11 cellular contexts compared by ENCODE assay signal in the genomic region with DNA sequence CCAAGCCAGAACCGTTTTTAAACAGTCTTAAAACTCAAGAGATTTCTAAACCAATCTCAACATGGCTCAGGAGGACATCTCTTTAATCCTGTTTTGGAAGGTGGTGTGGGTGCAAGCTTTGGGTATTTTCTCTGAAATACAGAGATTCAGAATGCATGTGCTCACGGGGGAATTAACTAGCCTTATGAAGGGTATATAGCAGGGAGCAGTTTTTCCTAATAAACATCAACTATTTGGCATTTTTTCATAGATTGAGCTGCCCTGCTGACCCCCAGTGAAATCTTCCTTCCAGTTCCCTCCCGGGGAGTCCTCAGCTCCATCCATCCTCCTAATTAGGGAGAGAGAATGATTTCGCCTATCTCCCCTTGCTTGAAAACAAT.
DNase-seq lines count a peak whose midpoint lies in the region; ATAC-seq and TF ChIP-seq lines count a peak whose summit lies in the region.
"Had no signal": no experiment of that assay in that cellular context is flagged by ENCODE, and none has a peak within 500 bp of the region (broad histone marks: within the 10 kb centered on the region; RNA-seq: fewer than 3 reads in every experiment).

No MANE protein-coding gene starts in this region.

- no TSS peak for BruUV-seq in Panc1 (replicated peaks; lab: Mats Ljungman, UMichigan)

- peak overlapping the region in 1 of 7 donors; percentile 57 for H3K27ac Mint-ChIP-seq in CD4-positive, alpha-beta memory T cell

- TF ChIP-seq CTCF in C4-2B (conservative IDR thresholded peaks at IDR 0.05) (no peak), Panc1 (IDR thresholded peaks at IDR 0.05) (no peak), fibroblast of villous mesenchyme (IDR thresholded peaks at IDR 0.05; ENCODE audit: insufficient read depth, low read depth, low read length) (no peak), psoas muscle (IDR thresholded peaks at IDR 0.05) (no peak)

- no peaks in the 10 kb centered on the region for H3K36me3 ChIP-seq in Panc1 (ENCODE audit: control insufficient read depth, insufficient read depth, low read length)
- H3K36me3 ChIP-seq in psoas muscle (ENCODE audit: insufficient read depth in 1 of 2, low read depth in 1 of 2) = no peaks in the 10 kb centered on the region
- H3K36me3 ChIP-seq in CD4-positive, alpha-beta memory T cell (ENCODE audit: insufficient read depth, low read length) = no peaks in the 10 kb centered on the region
- H3K36me3 ChIP-seq: ovary, Peyer's patch had no signal

- CTCF ChIA-PET in Panc1 (lab: Charles Lee) = interaction anchor here (0.9 kb wide), 1 partner anchor 49 kb away, joined by 4 read pairs; no protein-coding TSS in a partner anchor
- CTCF ChIA-PET in CD4-positive, alpha-beta memory T cell (lab: Charles Lee; ENCODE audit: partially characterized antibody) = no interaction called here

- H3K27ac ChIP-seq in C4-2B (peak overlapping the region; percentile 5; the same call in 1 of the 2 replicates), Panc1 (ENCODE audit: low read length) (peak overlapping the region; percentile 68), psoas muscle (peak overlapping the region; percentile 16)
- no peak overlapping the region for H3K27ac ChIP-seq in CD4-positive, alpha-beta memory T cell (ENCODE audit: low read depth, low read length)

- no peak overlapping the region for H3K4me3 ChIP-seq in Panc1 (ENCODE audit: low read depth in 2 of 2, low read length in 2 of 2)
- H3K4me3 ChIP-seq in fibroblast of villous mesenchyme (ENCODE audit: low read depth, low read length) = peak overlapping the region; percentile 21
- peak overlapping the region; percentile 16 for H3K4me3 ChIP-seq in psoas muscle
- no peak overlapping the region for H3K4me3 ChIP-seq in CD4-positive, alpha-beta memory T cell (ENCODE audit: low read length in 2 of 2)
- H3K4me3 ChIP-seq: Peyer's patch had no signal

- H3K27me3 ChIP-seq in Panc1 (ENCODE audit: control insufficient read depth, insufficient read depth, low read length) (no peaks in the 10 kb centered on the region), psoas muscle (ENCODE audit: insufficient read depth in 3 of 3, low read length in 2 of 3) (no peaks in the 10 kb centered on the region)
- H3K27me3 ChIP-seq in CD4-positive, alpha-beta memory T cell (ENCODE audit: insufficient read depth, low read length) = no peaks in the 10 kb centered on the region
- H3K27me3 ChIP-seq: ovary, Peyer's patch had no signal

- H3K36me3 Mint-ChIP-seq in CD4-positive, alpha-beta memory T cell = peaks cover 0 to 1% of the 10 kb centered on the region in 2 donors

- no peaks in the 10 kb centered on the region for H3K27me3 Mint-ChIP-seq in CD4-positive, alpha-beta memory T cell

- POLR2A ChIA-PET in Panc1 (lab: Charles Lee) = no interaction called here
- POLR2A ChIA-PET in CD4-positive, alpha-beta memory T cell (lab: Charles Lee; ENCODE audit: partially characterized antibody) = interaction anchor here (0.8 to 2.7 kb wide), 3 partner anchors 12 to 16 kb away, joined by 3 to 14 read pairs (median 3); no protein-coding TSS in a partner anchor

- in situ Hi-C loops in Panc1 (cut with HindIII; ENCODE audit: low pct_unique_long_range_greater_than_20kb, low sequenced_read_pairs) = no loop called here

- DNase-seq in Panc1 (ENCODE audit: low read depth, low spot score) = no peak
- no peak for DNase-seq in fibroblast of villous mesenchyme (ENCODE audit: low read depth)
- no peak for DNase-seq in psoas muscle
- no peak for DNase-seq in hepatic stellate cell (ENCODE audit: low spot score)
- DNase-seq in posterior vena cava (ENCODE audit: low spot score) = no peak
- no peak for DNase-seq in CD4-positive, alpha-beta memory T cell
- DNase-seq: immature natural killer cell had no signal

- H3K9me3 ChIP-seq in Panc1 (ENCODE audit: control insufficient read depth, insufficient read depth, low read depth, low read length) (no peaks in the 10 kb centered on the region), psoas muscle (peaks cover 4% of the 10 kb centered on the region)
- H3K9me3 ChIP-seq in CD4-positive, alpha-beta memory T cell (ENCODE audit: control insufficient read depth in 1 of 2, low read length in 2 of 2) = no peaks in the 10 kb centered on the region
- H3K9me3 ChIP-seq: ovary, Peyer's patch had no signal

- no peak overlapping the region for H3K4me3 Mint-ChIP-seq in CD4-positive, alpha-beta memory T cell

- WGBS in psoas muscle, 3 donors = 42 to 50% (median 46%) methylated on average over 4 of the region's 4 CpGs

- no peaks in the 10 kb centered on the region for H3K9me3 Mint-ChIP-seq in CD4-positive, alpha-beta memory T cell
- H3K9me3 Mint-ChIP-seq: immature natural killer cell had no signal

- intact Hi-C loops in Panc1 (cut with micrococcal nuclease; ENCODE audit: unreplicated experiment) (no loop called here), psoas muscle (cut with DNase I) (loop anchor here in 1 of 2 donors (5.0 kb wide), 1 partner anchor 104 kb away; no protein-coding TSS in a partner anchor), posterior vena cava (cut with DNase I) (loop anchor here in 1 of 2 donors (5.0 kb wide), 1 partner anchor 99 kb away; no protein-coding TSS in a partner anchor)
- intact Hi-C loops in CD4-positive, alpha-beta memory T cell (cut with micrococcal nuclease) = no loop called here

- ATAC-seq in Panc1 (no peak), psoas muscle (peak in 1 of 4 donors; percentile 24), HG02885 (IDR thresholded peaks at IDR 0.05; ENCODE audit: poor library complexity, unreplicated experiment) (no peak)

- H3K4me1 ChIP-seq in Panc1 (ENCODE audit: control insufficient read depth, insufficient read depth, low read length) (peaks cover 41% of the 10 kb centered on the region), psoas muscle (peaks cover 35% of the 10 kb centered on the region)
- H3K4me1 ChIP-seq in CD4-positive, alpha-beta memory T cell (ENCODE audit: insufficient read depth, low read length) = peaks cover 38% of the 10 kb centered on the region

- peaks cover 19 to 45% (median 31%) of the 10 kb centered on the region in 4 donors for H3K4me1 Mint-ChIP-seq in CD4-positive, alpha-beta memory T cell

Comparison
In these comparisons a context has a peak if more than half of its experiments do, and no peak if none do; other contexts are left out.
1. H3K4me3 ChIP-seq: peak in fibroblast of villous mesenchyme (single experiment) and psoas muscle (single experiment); none in Panc1 (0 of 2) and CD4-positive, alpha-beta memory T cell (0 of 2).